27 cellular contexts compared by ENCODE assay signal in the genomic region with DNA sequence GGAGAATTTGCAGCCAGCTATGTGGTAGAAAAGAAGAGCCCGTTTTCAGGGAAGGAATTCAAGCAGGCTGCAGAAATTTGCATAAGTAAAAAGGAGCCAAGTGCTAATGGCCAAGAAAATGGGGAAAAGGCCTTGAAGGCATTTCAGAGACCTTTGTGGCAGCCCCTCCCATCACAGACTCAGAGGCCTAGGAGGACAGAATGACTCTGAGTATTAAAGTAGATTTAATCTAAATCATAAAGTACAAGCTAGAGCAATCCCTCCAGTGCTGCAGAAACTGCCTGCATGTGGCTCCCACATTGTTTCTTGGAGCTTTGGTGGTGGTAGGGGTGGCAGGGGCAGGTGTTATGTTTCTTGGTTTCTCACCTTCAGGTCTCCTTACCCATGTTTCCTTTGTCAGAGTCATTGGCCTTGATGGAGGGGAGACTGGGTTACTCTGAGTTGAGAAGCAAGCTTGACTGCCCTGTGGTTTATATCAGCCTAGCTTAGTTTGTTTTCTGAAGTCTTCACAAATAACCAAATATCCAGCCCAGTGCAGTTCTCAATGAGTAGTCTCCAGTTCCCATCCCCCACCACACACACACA. TPM values are rescaled to one million over a fixed set of nuclear protein-coding genes. Genes with fewer than 3 reads are reported as not detected.
DNase-seq lines count a peak whose midpoint lies in the region; ATAC-seq and TF ChIP-seq lines count a peak whose summit lies in the region.
"Had no signal": no experiment of that assay in that cellular context is flagged by ENCODE, and none has a peak within 500 bp of the region (broad histone marks: within the 10 kb centered on the region; RNA-seq: fewer than 3 reads in every experiment).

No MANE protein-coding gene starts in this region.

- H3K27me3 ChIP-seq in CD8-positive, alpha-beta memory T cell (ENCODE audit: insufficient read depth, low read length, poor library complexity, severe bottlenecking): no peaks in the 10 kb centered on the region
- H3K27me3 ChIP-seq in right atrium auricular region (no peaks in the 10 kb centered on the region), left lung (no peaks in the 10 kb centered on the region)
- H3K27me3 ChIP-seq: brain microvascular endothelial cell, SJSA1, tibial nerve had no signal

- H3K4me1 ChIP-seq in CD8-positive, alpha-beta memory T cell (ENCODE audit: insufficient read depth, low read length): peaks cover 64% of the 10 kb centered on the region
- peaks cover 0 to 97% of the 10 kb centered on the region in 2 donors for H3K4me1 ChIP-seq in right atrium auricular region
- peaks cover 6 to 45% of the 10 kb centered on the region in 2 donors for H3K4me1 ChIP-seq in left lung

- no peak overlapping the region for H3K4me3 ChIP-seq in CD8-positive, alpha-beta memory T cell (ENCODE audit: low read length)
- H3K4me3 ChIP-seq in right atrium auricular region: no peak overlapping the region
- H3K4me3 ChIP-seq in left lung: no peak overlapping the region
- H3K4me3 ChIP-seq: SJSA1, tibial nerve had no signal

- no peak for ATAC-seq in activated naive CD8-positive, alpha-beta T cell treated with anti-CD3 and anti-CD28 coated beads, Interleukin-2, amount 50 U/mL, for 24 hours
- ATAC-seq in stimulated activated effector memory CD8-positive, alpha-beta T cell treated with anti-CD3 and anti-CD28 coated beads, Interleukin-12 subunit alpha, Interleukin-12 subunit beta, amount 100 ng/mL, for 72 hours: peak; percentile 42
- no peak for ATAC-seq in left lung
- ATAC-seq: activated CD4-positive, CD25-positive, alpha-beta regulatory T cell treated with anti-CD3 and anti-CD28 coated beads, Interleukin-2, amount 50 U/mL, for 24 hours; HCT116; naive thymus-derived CD8-positive, alpha-beta T cell; stimulated activated naive CD8-positive, alpha-beta T cell treated with anti-CD3 and anti-CD28 coated beads, Interleukin-15, amount 100 ng/mL, for 72 hours had no signal

- TF ChIP-seq CTCF in right atrium auricular region (IDR thresholded peaks at IDR 0.05) (no peak), left lung (IDR thresholded peaks at IDR 0.05) (no peak)

- no peaks in the 10 kb centered on the region for H3K9me3 ChIP-seq in CD8-positive, alpha-beta memory T cell (ENCODE audit: low read length)
- H3K9me3 ChIP-seq in right atrium auricular region: no peaks in the 10 kb centered on the region
- no peaks in the 10 kb centered on the region for H3K9me3 ChIP-seq in left lung
- H3K9me3 ChIP-seq: tibial nerve had no signal

- DNase-seq in activated naive CD8-positive, alpha-beta T cell treated with anti-CD3 and anti-CD28 coated beads, Interleukin-2, amount 50 U/mL, for 24 hours: no peak
- peak in 1 of 5 donors; percentile 64 for DNase-seq in CD8-positive, alpha-beta memory T cell
- DNase-seq in right atrium auricular region (ENCODE audit: low spot score): no peak
- no peak for DNase-seq in stimulated activated effector memory CD8-positive, alpha-beta T cell treated with anti-CD3 and anti-CD28 coated beads, Interleukin-12 subunit alpha, Interleukin-12 subunit beta, amount 100 ng/mL, for 72 hours (ENCODE audit: low spot score in 2 of 2)
- no peak for DNase-seq in NCI-H1105 (lab: John Stamatoyannopoulos, UW)
- DNase-seq in COLO668 (lab: John Stamatoyannopoulos, UW; ENCODE audit: unreplicated experiment): no peak
- DNase-seq in left lung: no peak
- DNase-seq: activated CD4-positive, alpha-beta memory T cell treated with anti-CD3 and anti-CD28 coated beads for 36 hours; activated T-cell treated with anti-CD3 and anti-CD28 coated beads for 4 hours; amniotic stem cell; brain microvascular endothelial cell; Calu3; effector CD8-positive, alpha-beta T cell; head of caudate nucleus; KBM-7; naive thymus-derived CD8-positive, alpha-beta T cell; NCI-H1105 treated with DMSO at 0.1 percent for 48 hours; NCI-H2029; NCI-H526 treated with DMSO at 0.1 percent for 48 hours; small intestine; stimulated activated naive CD8-positive, alpha-beta T cell treated with anti-CD3 and anti-CD28 coated beads, Interleukin-15, amount 100 ng/mL, for 72 hours had no signal

- POLR2A ChIA-PET in CD8-positive, alpha-beta memory T cell (lab: Charles Lee): no interaction called here

- CTCF ChIA-PET in CD8-positive, alpha-beta memory T cell (lab: Charles Lee): interaction anchor here (1.4 to 7.2 kb wide), 7 partner anchors 12 to 50 kb away, joined by 3 to 160 read pairs (median 8); a partner anchor contains a TSS

- H3K9me3 Mint-ChIP-seq in activated naive CD8-positive, alpha-beta T cell (ENCODE audit: low read depth): no peaks in the 10 kb centered on the region
- H3K9me3 Mint-ChIP-seq in activated naive CD8-positive, alpha-beta T cell treated with anti-CD3 and anti-CD28 coated beads, Interleukin-2, amount 50 U/mL, for 24 hours: peaks cover 13% of the 10 kb centered on the region
- H3K9me3 Mint-ChIP-seq in CD8-positive, alpha-beta memory T cell: peaks cover 0 to 4% (median 0%) of the 10 kb centered on the region in 5 donors
- no peaks in the 10 kb centered on the region for H3K9me3 Mint-ChIP-seq in stimulated activated effector memory CD8-positive, alpha-beta T cell treated with anti-CD3 and anti-CD28 coated beads, Interleukin-12 subunit alpha, Interleukin-12 subunit beta, amount 100 ng/mL, for 72 hours
- H3K9me3 Mint-ChIP-seq: naive thymus-derived CD8-positive, alpha-beta T cell had no signal

- no peaks in the 10 kb centered on the region for H3K27me3 Mint-ChIP-seq in activated naive CD8-positive, alpha-beta T cell
- peaks cover 4% of the 10 kb centered on the region for H3K27me3 Mint-ChIP-seq in activated naive CD8-positive, alpha-beta T cell treated with anti-CD3 and anti-CD28 coated beads, Interleukin-2, amount 50 U/mL, for 24 hours
- H3K27me3 Mint-ChIP-seq in CD8-positive, alpha-beta memory T cell: peaks cover 0 to 1% of the 10 kb centered on the region in 2 donors

- H3K36me3 ChIP-seq in CD8-positive, alpha-beta memory T cell (ENCODE audit: insufficient read depth, low read length): no peaks in the 10 kb centered on the region
- H3K36me3 ChIP-seq in right atrium auricular region: peaks cover 6% of the 10 kb centered on the region
- peaks cover 0 to 14% of the 10 kb centered on the region in 2 donors for H3K36me3 ChIP-seq in left lung
- H3K36me3 ChIP-seq: tibial nerve had no signal

- H3K4me1 Mint-ChIP-seq in activated naive CD8-positive, alpha-beta T cell (ENCODE audit: low read depth): peaks cover 58% of the 10 kb centered on the region
- peaks cover 71% of the 10 kb centered on the region for H3K4me1 Mint-ChIP-seq in activated naive CD8-positive, alpha-beta T cell treated with anti-CD3 and anti-CD28 coated beads, Interleukin-2, amount 50 U/mL, for 24 hours
- H3K4me1 Mint-ChIP-seq in CD8-positive, alpha-beta memory T cell: peaks cover 70 to 78% (median 74%) of the 10 kb centered on the region in 3 donors
- H3K4me1 Mint-ChIP-seq in stimulated activated effector memory CD8-positive, alpha-beta T cell treated with anti-CD3 and anti-CD28 coated beads, Interleukin-12 subunit alpha, Interleukin-12 subunit beta, amount 100 ng/mL, for 72 hours: peaks cover 69% of the 10 kb centered on the region

- H3K4me3 Mint-ChIP-seq in activated naive CD8-positive, alpha-beta T cell: no peak overlapping the region
- H3K4me3 Mint-ChIP-seq in activated naive CD8-positive, alpha-beta T cell treated with anti-CD3 and anti-CD28 coated beads, Interleukin-2, amount 50 U/mL, for 24 hours: no peak overlapping the region
- peak overlapping the region; percentile 13 to 82 (median 36) for H3K4me3 Mint-ChIP-seq in CD8-positive, alpha-beta memory T cell
- H3K4me3 Mint-ChIP-seq in stimulated activated effector memory CD8-positive, alpha-beta T cell treated with anti-CD3 and anti-CD28 coated beads, Interleukin-12 subunit alpha, Interleukin-12 subunit beta, amount 100 ng/mL, for 72 hours: no peak overlapping the region
- H3K4me3 Mint-ChIP-seq: activated CD4-positive, alpha-beta memory T cell treated with anti-CD3 and anti-CD28 coated beads for 36 hours; mesothelial cell of epicardium; stimulated activated naive CD8-positive, alpha-beta T cell treated with anti-CD3 and anti-CD28 coated beads, Interleukin-15, amount 100 ng/mL, for 72 hours had no signal

- no peak overlapping the region for H3K27ac ChIP-seq in CD8-positive, alpha-beta memory T cell (ENCODE audit: low read depth, low read length)
- H3K27ac ChIP-seq in right atrium auricular region: peak overlapping the region; percentile 96 to 97
- H3K27ac ChIP-seq in left lung: no peak overlapping the region
- H3K27ac ChIP-seq: brain microvascular endothelial cell, SJSA1 had no signal

- H3K36me3 Mint-ChIP-seq in activated naive CD8-positive, alpha-beta T cell: no peaks in the 10 kb centered on the region
- peaks cover 7% of the 10 kb centered on the region for H3K36me3 Mint-ChIP-seq in activated naive CD8-positive, alpha-beta T cell treated with anti-CD3 and anti-CD28 coated beads, Interleukin-2, amount 50 U/mL, for 24 hours (ENCODE audit: low read depth)
- H3K36me3 Mint-ChIP-seq in CD8-positive, alpha-beta memory T cell: peaks cover 0 to 5% (median 2%) of the 10 kb centered on the region in 3 donors
- H3K36me3 Mint-ChIP-seq in stimulated activated effector memory CD8-positive, alpha-beta T cell treated with anti-CD3 and anti-CD28 coated beads, Interleukin-12 subunit alpha, Interleukin-12 subunit beta, amount 100 ng/mL, for 72 hours: peaks cover 9% of the 10 kb centered on the region
- H3K36me3 Mint-ChIP-seq: activated CD4-positive, alpha-beta memory T cell treated with anti-CD3 and anti-CD28 coated beads for 36 hours; naive thymus-derived CD8-positive, alpha-beta T cell had no signal

- peak overlapping the region; percentile 24 for H3K27ac Mint-ChIP-seq in activated naive CD8-positive, alpha-beta T cell
- H3K27ac Mint-ChIP-seq in activated naive CD8-positive, alpha-beta T cell treated with anti-CD3 and anti-CD28 coated beads, Interleukin-2, amount 50 U/mL, for 24 hours: no peak overlapping the region
- peak overlapping the region; percentile 55 to 91 (median 85) for H3K27ac Mint-ChIP-seq in CD8-positive, alpha-beta memory T cell
- no peak overlapping the region for H3K27ac Mint-ChIP-seq in stimulated activated effector memory CD8-positive, alpha-beta T cell treated with anti-CD3 and anti-CD28 coated beads, Interleukin-12 subunit alpha, Interleukin-12 subunit beta, amount 100 ng/mL, for 72 hours
- H3K27ac Mint-ChIP-seq: activated CD4-positive, alpha-beta memory T cell treated with anti-CD3 and anti-CD28 coated beads for 36 hours; mesothelial cell of epicardium had no signal

- intact Hi-C loops in left lung (cut with DNase I): no loop called here

RNA-seq across cellular contexts. Expression of a gene that starts 34.6 kb away (rescaled TPM):
- total RNA-seq in CD8-positive, alpha-beta memory T cell: 10 to 100 TPM; 12.8 to 13.1 TPM
- polyA plus RNA-seq in CD8-positive, alpha-beta memory T cell: 23.1 TPM
- total RNA-seq in right atrium auricular region: 10 to 100 TPM; 56.2 to 62.5 TPM
- 10 to 100 TPM; 27.7 to 29.2 TPM for total RNA-seq in left lung

RNA-seq across cellular contexts. Expression of a gene that starts 34.7 kb away (rescaled TPM):
- 1 to 10 TPM in 1 of 2 experiments, under 1 TPM in 1; 0.93 to 1.1 TPM for total RNA-seq in CD8-positive, alpha-beta memory T cell
- 0.60 TPM for polyA plus RNA-seq in CD8-positive, alpha-beta memory T cell
- total RNA-seq in right atrium auricular region: under 1 TPM; 0.55 to 0.63 TPM
- 10 to 100 TPM in 1 of 2 donors, 1 to 10 TPM in 1; 9.5 to 13.4 TPM for total RNA-seq in left lung

RNA-seq across cellular contexts. Expression of a gene that starts 49.0 kb away (rescaled TPM):
- total RNA-seq in CD8-positive, alpha-beta memory T cell: 100 to 1,000 TPM; 122 TPM
- polyA plus RNA-seq in CD8-positive, alpha-beta memory T cell: 167 TPM
- total RNA-seq in right atrium auricular region (100 to 1,000 TPM; 257 to 291 TPM), left lung (100 to 1,000 TPM; 106 to 157 TPM)

RNA-seq across cellular contexts. Expression of a gene that starts 49.9 kb away (rescaled TPM):
- total RNA-seq in CD8-positive, alpha-beta memory T cell: under 1 TPM in 1 of 2 experiments, not detected in 1; 0.07 TPM
- polyA plus RNA-seq in CD8-positive, alpha-beta memory T cell: not detected
- total RNA-seq in right atrium auricular region: 1 to 10 TPM; 3.5 to 4.8 TPM
- total RNA-seq in left lung: under 1 TPM; 0.29 to 0.79 TPM
- total RNA-seq: Calu3; naive thymus-derived CD8-positive, alpha-beta T cell had no signal
- polyA plus RNA-seq: naive thymus-derived CD8-positive, alpha-beta T cell had no signal

Comparison
In these comparisons a context has a peak if more than half of its experiments do, and no peak if none do; other contexts are left out.
1. H3K27ac Mint-ChIP-seq: peak in activated naive CD8-positive, alpha-beta T cell (single experiment) and CD8-positive, alpha-beta memory T cell (8 of 8); none in activated naive CD8-positive, alpha-beta T cell treated with anti-CD3 and anti-CD28 coated beads, Interleukin-2, amount 50 U/mL, for 24 hours (single experiment) and stimulated activated effector memory CD8-positive, alpha-beta T cell treated with anti-CD3 and anti-CD28 coated beads, Interleukin-12 subunit alpha, Interleukin-12 subunit beta, amount 100 ng/mL, for 72 hours (single experiment).
2. H3K4me3 Mint-ChIP-seq: peak in CD8-positive, alpha-beta memory T cell (7 of 7); none in activated naive CD8-positive, alpha-beta T cell (single experiment), activated naive CD8-positive, alpha-beta T cell treated with anti-CD3 and anti-CD28 coated beads, Interleukin-2, amount 50 U/mL, for 24 hours (single experiment) and stimulated activated effector memory CD8-positive, alpha-beta T cell treated with anti-CD3 and anti-CD28 coated beads, Interleukin-12 subunit alpha, Interleukin-12 subunit beta, amount 100 ng/mL, for 72 hours (single experiment).
3. H3K27ac ChIP-seq: peak in right atrium auricular region (2 of 2); none in CD8-positive, alpha-beta memory T cell (single experiment) and left lung (0 of 2).
4. RNA of a gene that starts 34.7 kb away (total RNA-seq): 9.5 to 13.4 TPM in left lung; 0.93 to 1.1 TPM in CD8-positive, alpha-beta memory T cell and 0.55 to 0.63 TPM in right atrium auricular region; every median in the first group is over 4 times any median in the second.